In the genomic region with DNA sequence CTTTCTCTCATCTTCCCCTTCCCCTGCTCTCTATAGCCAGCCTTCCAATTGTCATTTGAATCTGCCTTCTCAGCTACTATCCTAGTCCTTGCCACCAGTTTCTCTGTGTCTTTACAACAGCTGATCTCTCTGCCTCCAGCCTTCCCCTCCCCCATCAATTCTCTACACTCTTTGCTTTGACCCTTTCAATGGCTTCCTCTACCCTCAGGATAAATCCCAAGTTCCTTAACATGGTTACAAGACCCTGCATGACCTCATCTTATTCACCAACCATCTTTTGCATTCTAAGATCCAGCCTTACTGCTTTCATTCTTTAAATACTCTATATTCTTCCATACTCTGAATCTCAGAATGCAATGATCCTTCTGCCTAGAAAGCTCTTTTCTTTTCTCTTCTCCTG, we compare ENCODE assay signal across 1 cellular context.
A peak's percentile ranks its signal among the peaks of the same experiment; 100 is the strongest.
TF ChIP-seq lines count a peak whose summit lies in the region.

No MANE protein-coding gene starts in this region.

TF ChIP-seq in HepG2, 621 proteins besides CTCF, POLR2A, EP300 and RAD21:
- TF ChIP-seq CEBPG (CRISPR knock-in tag; IDR thresholded peaks at IDR 0.05) (no peak), ATF7 (IDR thresholded peaks at IDR 0.05) (peak; percentile 58), ATF7 (CRISPR knock-in tag; IDR thresholded peaks at IDR 0.05) (no peak)
